8 cellular contexts compared by ENCODE assay signal in genomic region chr22:37561209-37562048, GRCh38. TPM values are rescaled to one million over a fixed set of nuclear protein-coding genes. Genes with fewer than 3 reads are reported as not detected.
DNase-seq lines count a peak whose midpoint lies in the region; ATAC-seq and TF ChIP-seq lines count a peak whose summit lies in the region.

No MANE protein-coding gene starts in this region.

- peak overlapping the region; percentile 56 for H2BK120ac ChIP-seq in H9 (ENCODE audit: low read depth, low read length, poor library complexity, severe bottlenecking)

- H3K14ac ChIP-seq in H9 (ENCODE audit: insufficient read depth, low read length), result peak overlapping the region; percentile 81; the same call in 1 of the 2 replicates

- TF ChIP-seq CTCF in H9 (conservative IDR thresholded peaks at IDR 0.05) (peak; percentile 91), fibroblast of lung (conservative IDR thresholded peaks at IDR 0.05 in 1 of 2, IDR thresholded peaks at IDR 0.05 in 1 of 2; ENCODE audit: low read depth in 1 of 2, low read length in 2 of 2) (peak; percentile 78 to 85)

- H3K4me3 ChIP-seq in fibroblast of lung (replicated peaks in 1 of 4; ENCODE audit: control extremely low read depth in 1 of 4, insufficient read depth in 1 of 4, low read depth in 3 of 4, low read length in 4 of 4), result peak overlapping the region; percentile 68 to 96 (median 86)

- H3K9me3 ChIP-seq in H9 (ENCODE audit: control insufficient read depth, low read depth, low read length) (no peaks in the 10 kb centered on the region), fibroblast of lung (ENCODE audit: control insufficient read depth, insufficient read depth, low read depth, low read length) (no peaks in the 10 kb centered on the region)

- H3K4ac ChIP-seq in H9 (ENCODE audit: low read depth, low read length), result peak overlapping the region; percentile 91

- no peak overlapping the region for H2BK20ac ChIP-seq in H9 (ENCODE audit: low read depth, low read length, poor library complexity, severe bottlenecking)

- H3K9ac ChIP-seq in H9 (ENCODE audit: extremely low read depth, insufficient read length, low read length) (no peak overlapping the region), fibroblast of lung (ENCODE audit: insufficient read depth, low read length) (peak overlapping the region; percentile 84)

- no peaks in the 10 kb centered on the region for H3K79me1 ChIP-seq in H9 (ENCODE audit: insufficient read depth, low read depth, low read length, poor library complexity, severe bottlenecking)

- peak overlapping the region; percentile 40 for H2BK12ac ChIP-seq in H9 (ENCODE audit: insufficient read length, low read depth, low read length)

- intact Hi-C loops in activated T-helper 2 cell treated with anti-CD3 and anti-CD28 coated beads, Interferon-gamma antibody, Interleukin-2, Interleukin-4, amounts not matched to agents 10 μg/mL and 5 μg/mL and 100 μg/mL, durations not matched to agents 14 hours and 24 hours and 36 hours (cut with micrococcal nuclease), result loop anchor here (1.0 kb wide), 1 partner anchor 16 kb away; no protein-coding TSS in a partner anchor

- H3K9me3 Mint-ChIP-seq in H9 (no peaks in the 10 kb centered on the region; a peak in 1 of 5 replicates), naive B cell (no peaks in the 10 kb centered on the region)
- no peaks in the 10 kb centered on the region for H3K9me3 Mint-ChIP-seq in activated T-helper 2 cell treated with anti-CD3 and anti-CD28 coated beads, Interferon-gamma antibody, Interleukin-2, Interleukin-4, amounts not matched to agents 10 μg/mL and 5 μg/mL and 100 μg/mL, durations not matched to agents 14 hours and 24 hours and 36 hours

- no peak overlapping the region; the same call in 1 of the 2 replicates for H2BK15ac ChIP-seq in H9 (ENCODE audit: low read depth, low read length)

- H3K27ac Mint-ChIP-seq in H9, result peak overlapping the region in 1 of 3 experiments; percentile 81; a peak in 1 of 7 replicates
- peak overlapping the region; percentile 14 for H3K27ac Mint-ChIP-seq in activated T-helper 2 cell treated with anti-CD3 and anti-CD28 coated beads, Interferon-gamma antibody, Interleukin-2, Interleukin-4, amounts not matched to agents 10 μg/mL and 5 μg/mL and 100 μg/mL, durations not matched to agents 14 hours and 24 hours and 36 hours
- peak overlapping the region in 2 of 6 donors; percentile 73 to 82 for H3K27ac Mint-ChIP-seq in naive B cell

- WGBS in H9 (ENCODE audit: extremely low coverage, insufficient read length, low lambda C conversion rate), result no CpG with 5 or more reads among the region's 57 CpGs

- H2AK5ac ChIP-seq in H9 (ENCODE audit: insufficient read length, low read length), result no peak overlapping the region

- H3K36me3 Mint-ChIP-seq in H9 (ENCODE audit: insufficient read depth in 1 of 3, low read depth in 3 of 3) (peaks cover 0 to 3% (median 2%) of the 10 kb centered on the region in 3 experiments; a peak in 2 of 7 replicates), naive B cell (no peaks in the 10 kb centered on the region)
- H3K36me3 Mint-ChIP-seq in activated T-helper 2 cell treated with anti-CD3 and anti-CD28 coated beads, Interferon-gamma antibody, Interleukin-2, Interleukin-4, amounts not matched to agents 10 μg/mL and 5 μg/mL and 100 μg/mL, durations not matched to agents 14 hours and 24 hours and 36 hours (ENCODE audit: low read depth), result no peaks in the 10 kb centered on the region

- H3K27me3 Mint-ChIP-seq in H9 (ENCODE audit: low read depth) (peaks cover 44% of the 10 kb centered on the region), naive B cell (peaks cover 29 to 66% (median 43%) of the 10 kb centered on the region in 3 donors)
- H3K27me3 Mint-ChIP-seq in activated T-helper 2 cell treated with anti-CD3 and anti-CD28 coated beads, Interferon-gamma antibody, Interleukin-2, Interleukin-4, amounts not matched to agents 10 μg/mL and 5 μg/mL and 100 μg/mL, durations not matched to agents 14 hours and 24 hours and 36 hours (ENCODE audit: low read depth), result peaks cover 57% of the 10 kb centered on the region

- peaks cover 13% of the 10 kb centered on the region for H3K23me2 ChIP-seq in H9 (ENCODE audit: insufficient read length, low read depth, low read length, poor library complexity, severe bottlenecking)

- ATAC-seq in naive B cell (ENCODE audit: low read depth in 2 of 2) (peak; percentile 48 to 60), GM19351 (IDR thresholded peaks at IDR 0.05; ENCODE audit: unreplicated experiment) (no peak)

- H2BK5ac ChIP-seq in H9 (ENCODE audit: insufficient read length, low read length), result no peak overlapping the region

- no peak overlapping the region for H3K27ac ChIP-seq in H9 (ENCODE audit: insufficient read length, low read depth, low read length)
- peak overlapping the region; percentile 88 for H3K27ac ChIP-seq in fibroblast of lung (ENCODE audit: insufficient read depth, low read length)

- no peak overlapping the region for H3K56ac ChIP-seq in H9 (ENCODE audit: insufficient read length, low read depth, low read length)

- peak overlapping the region; percentile 85 for H4K91ac ChIP-seq in H9 (ENCODE audit: insufficient read length, low read depth, low read length)

- DNase-seq in AG08396 (ENCODE audit: low spot score) (peak; percentile 93), H9 (peak; percentile 89), RKO (ENCODE audit: low spot score) (peak; percentile 91), fibroblast of lung (ENCODE audit: low read depth in 2 of 2) (peak; percentile 84 to 89), naive B cell (peak; percentile 60)
- DNase-seq in activated T-helper 2 cell treated with anti-CD3 and anti-CD28 coated beads, Interferon-gamma antibody, Interleukin-2, Interleukin-4, amounts not matched to agents 10 μg/mL and 5 μg/mL and 100 μg/mL, durations not matched to agents 14 hours and 24 hours and 36 hours (ENCODE audit: low spot score), result peak; percentile 62
- DNase-seq in stimulated activated CD8-positive, alpha-beta memory T cell treated with anti-CD3 and anti-CD28 coated beads, Interleukin-7, amount 100 ng/mL, for 4 hours (ENCODE audit: low read depth in 2 of 2), result peak; percentile 64 to 70

- H3K27me3 ChIP-seq in H9 (ENCODE audit: insufficient read depth, low read length) (peaks cover 3% of the 10 kb centered on the region; the same call in 1 of the 2 replicates), fibroblast of lung (ENCODE audit: control insufficient read depth, insufficient read depth, low read length) (no peaks in the 10 kb centered on the region)

- peak overlapping the region; percentile 95 for H3K18ac ChIP-seq in H9 (ENCODE audit: insufficient read length, low read depth, low read length)

- H3T11ph ChIP-seq in H9 (ENCODE audit: low read length), result no peak overlapping the region

- peaks cover 6% of the 10 kb centered on the region for H3K36me3 ChIP-seq in fibroblast of lung (ENCODE audit: control insufficient read depth, insufficient read depth, low read length)

- H4K8ac ChIP-seq in H9 (replicated peaks; ENCODE audit: insufficient read length, low read depth, low read length), result no peak overlapping the region

- peaks cover 4% of the 10 kb centered on the region; the same call in 1 of the 2 replicates for H3K4me1 ChIP-seq in H9 (ENCODE audit: insufficient read depth, low read length)
- H3K4me1 ChIP-seq in fibroblast of lung (ENCODE audit: control insufficient read depth, extremely low read depth, insufficient read depth, low read length), result peaks cover 27% of the 10 kb centered on the region

- H3K4me1 Mint-ChIP-seq in H9, result peaks cover 43 to 50% of the 10 kb centered on the region in 2 experiments
- H3K4me1 Mint-ChIP-seq in activated T-helper 2 cell treated with anti-CD3 and anti-CD28 coated beads, Interferon-gamma antibody, Interleukin-2, Interleukin-4, amounts not matched to agents 10 μg/mL and 5 μg/mL and 100 μg/mL, durations not matched to agents 14 hours and 24 hours and 36 hours (ENCODE audit: low read depth), result peaks cover 9% of the 10 kb centered on the region
- peaks cover 21 to 30% (median 24%) of the 10 kb centered on the region in 3 donors for H3K4me1 Mint-ChIP-seq in naive B cell

- H3K23ac ChIP-seq in H9 (ENCODE audit: insufficient read length, low read depth, low read length), result no peak overlapping the region

- H3K4me2 ChIP-seq in H9 (ENCODE audit: insufficient read depth, insufficient read length, low read length) (peak overlapping the region; percentile 54), fibroblast of lung (ENCODE audit: extremely low read depth, insufficient read depth, low read length) (peak overlapping the region; percentile 99)

- H3K79me2 ChIP-seq in H9 (ENCODE audit: insufficient read depth, low read length) (no peaks in the 10 kb centered on the region; the same call in 1 of the 2 replicates), fibroblast of lung (ENCODE audit: control insufficient read depth, insufficient read depth, low read length) (peaks cover 54% of the 10 kb centered on the region)

- H2AFZ ChIP-seq in H9 (ENCODE audit: low read length) (no peak overlapping the region), fibroblast of lung (ENCODE audit: low read length) (no peak overlapping the region)

- peak overlapping the region; percentile 19 for H4K5ac ChIP-seq in H9 (ENCODE audit: insufficient read length, low read depth, low read length)

- H4K20me1 ChIP-seq in H9 (ENCODE audit: control insufficient read depth, insufficient read depth, insufficient read length), result no peaks in the 10 kb centered on the region
- peaks cover 4% of the 10 kb centered on the region for H4K20me1 ChIP-seq in fibroblast of lung (ENCODE audit: control insufficient read depth, extremely low read depth, insufficient read depth, low read length)

- H3K4me3 Mint-ChIP-seq in H9 (peak overlapping the region; percentile 73 to 83), naive B cell (peak overlapping the region; percentile 75 to 89 (median 86))
- H3K4me3 Mint-ChIP-seq in activated T-helper 2 cell treated with anti-CD3 and anti-CD28 coated beads, Interferon-gamma antibody, Interleukin-2, Interleukin-4, amounts not matched to agents 10 μg/mL and 5 μg/mL and 100 μg/mL, durations not matched to agents 14 hours and 24 hours and 36 hours (ENCODE audit: low read depth), result peak overlapping the region; percentile 58

RNA-seq across cellular contexts. Expression of gene CDC42EP1, which starts 1.1 kb away (rescaled TPM):
- total RNA-seq in H9 (2021) (23.0 and 24.3 TPM in 2 replicates), fibroblast of lung (11.8 and 17.2 TPM in 2 replicates)
- total RNA-seq in activated T-helper 2 cell treated with anti-CD3 and anti-CD28 coated beads, Interferon-gamma antibody, Interleukin-2, Interleukin-4, amounts not matched to agents 10 μg/mL and 5 μg/mL and 100 μg/mL, durations not matched to agents 14 hours and 24 hours and 36 hours, result 0.74 and 1.1 TPM in 2 replicates
- polyA plus RNA-seq in fibroblast of lung (10.4 and 10.6 TPM in 2 replicates), naive B cell (ENCODE audit: low read depth in 6 of 6) (under 1 TPM in 5 of 6 donors, not detected in 1; 0.22 to 0.82 (median 0.26) TPM)
- 63.6 and 69.7 TPM in 2 replicates for polyA plus RNA-seq in fibroblast of lung (2012)
- polyA minus RNA-seq in fibroblast of lung (ENCODE audit: low replicate concordance), result 72.6 and 80.2 TPM in 2 replicates

RNA-seq across cellular contexts. Expression of gene LGALS2, which starts 18.5 kb away (rescaled TPM):
- total RNA-seq in H9 (2021) (not detected in 2 replicates), fibroblast of lung (not detected in 2 replicates)
- total RNA-seq in activated T-helper 2 cell treated with anti-CD3 and anti-CD28 coated beads, Interferon-gamma antibody, Interleukin-2, Interleukin-4, amounts not matched to agents 10 μg/mL and 5 μg/mL and 100 μg/mL, durations not matched to agents 14 hours and 24 hours and 36 hours, result not detected in 2 replicates
- polyA plus RNA-seq in fibroblast of lung (0.19 TPM in 1 of 2 replicates, not detected in the other), naive B cell (ENCODE audit: low read depth in 6 of 6) (1 to 10 TPM in 1 of 6 donors, under 1 TPM in 3, not detected in 2; 0.60 to 2.6 (median 0.66) TPM)
- not detected in 2 replicates for polyA plus RNA-seq in fibroblast of lung (2012)
- not detected in 2 replicates for polyA minus RNA-seq in fibroblast of lung (ENCODE audit: low replicate concordance)

RNA-seq across cellular contexts. Expression of gene CARD10, which starts 42.2 kb away (rescaled TPM):
- total RNA-seq in H9 (2021) (17.1 and 17.7 TPM in 2 replicates), fibroblast of lung (1.3 and 2.3 TPM in 2 replicates)
- 0.09 TPM in 1 of 2 replicates, not detected in the other for total RNA-seq in activated T-helper 2 cell treated with anti-CD3 and anti-CD28 coated beads, Interferon-gamma antibody, Interleukin-2, Interleukin-4, amounts not matched to agents 10 μg/mL and 5 μg/mL and 100 μg/mL, durations not matched to agents 14 hours and 24 hours and 36 hours
- polyA plus RNA-seq in fibroblast of lung (1.6 and 2.7 TPM in 2 replicates), naive B cell (ENCODE audit: low read depth in 6 of 6) (not detected)
- polyA plus RNA-seq in fibroblast of lung (2012), result 3.1 and 5.4 TPM in 2 replicates
- polyA minus RNA-seq in fibroblast of lung (ENCODE audit: low replicate concordance), result 4.0 and 10.5 TPM in 2 replicates

RNA-seq across cellular contexts. Expression of gene GGA1, which starts 47.2 kb away (rescaled TPM):
- total RNA-seq in H9 (2021) (56.0 and 61.7 TPM in 2 replicates), fibroblast of lung (24.7 and 27.9 TPM in 2 replicates)
- 69.3 and 71.2 TPM in 2 replicates for total RNA-seq in activated T-helper 2 cell treated with anti-CD3 and anti-CD28 coated beads, Interferon-gamma antibody, Interleukin-2, Interleukin-4, amounts not matched to agents 10 μg/mL and 5 μg/mL and 100 μg/mL, durations not matched to agents 14 hours and 24 hours and 36 hours
- polyA plus RNA-seq in fibroblast of lung (18.0 and 23.1 TPM in 2 replicates), naive B cell (ENCODE audit: low read depth in 6 of 6) (10 to 100 TPM; 15.5 to 28.9 (median 24.2) TPM)
- 17.3 and 21.9 TPM in 2 replicates for polyA plus RNA-seq in fibroblast of lung (2012)
- polyA minus RNA-seq in fibroblast of lung (ENCODE audit: low replicate concordance), result 17.6 and 35.7 TPM in 2 replicates
